11 cellular contexts compared by ENCODE assay signal in the genomic region with DNA sequence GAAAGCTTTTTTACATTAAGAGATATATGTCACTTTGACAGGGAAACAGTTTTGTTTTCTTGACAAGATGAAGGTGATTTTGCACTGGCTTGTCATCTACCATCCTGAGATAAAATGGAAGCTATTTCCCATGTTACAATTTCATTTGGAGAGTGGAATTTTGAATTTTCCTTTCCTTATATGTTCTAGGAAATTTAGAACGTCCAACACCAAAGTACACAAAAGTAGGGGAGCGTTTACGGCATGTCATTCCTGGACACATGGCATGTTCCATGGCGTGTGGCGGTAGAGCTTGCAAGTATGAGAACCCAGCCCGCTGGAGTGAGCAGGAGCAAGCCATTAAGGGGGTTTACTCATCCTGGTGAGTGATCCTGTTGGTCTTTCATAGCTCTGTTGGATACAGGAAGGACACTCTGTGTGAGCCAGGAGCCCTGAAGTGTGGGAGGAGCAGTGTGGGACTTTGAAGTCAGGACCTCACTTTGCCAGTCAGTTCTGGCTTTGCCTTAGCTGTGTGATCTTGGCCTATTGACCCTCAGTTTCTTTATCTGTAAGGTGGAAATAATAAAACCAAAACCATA. TPM values are rescaled to one million over a fixed set of nuclear protein-coding genes. Genes with fewer than 3 reads are reported as not detected.
DNase-seq lines count a peak whose midpoint lies in the region; ATAC-seq, FAIRE-seq and TF ChIP-seq lines count a peak whose summit lies in the region.
"Had no signal": no experiment of that assay in that cellular context is flagged by ENCODE, and none has a peak within 500 bp of the region (broad histone marks: within the 10 kb centered on the region; RNA-seq: fewer than 3 reads in every experiment).

No MANE protein-coding gene starts in this region.

- no peaks in the 10 kb centered on the region for H3K79me2 ChIP-seq in fibroblast of lung (ENCODE audit: control insufficient read depth, insufficient read depth, low read length)

- H3K27ac ChIP-seq in fibroblast of lung (ENCODE audit: insufficient read depth, low read length) = no peak overlapping the region

- no peak for ATAC-seq in HG03097 (IDR thresholded peaks at IDR 0.05; ENCODE audit: low FRiP score, unreplicated experiment)

- no peaks in the 10 kb centered on the region for H3K27me3 Mint-ChIP-seq in osteocyte (ENCODE audit: unreplicated experiment)

- H3K9me3 ChIP-seq in fibroblast of lung (ENCODE audit: control insufficient read depth, insufficient read depth, low read depth, low read length) = no peaks in the 10 kb centered on the region

- no peaks in the 10 kb centered on the region for H4K20me1 ChIP-seq in fibroblast of lung (ENCODE audit: control insufficient read depth, extremely low read depth, insufficient read depth, low read length)

- peak; percentile 100 for FAIRE-seq in H54 (lab: Jason Lieb, UNC)

- intact Hi-C loops in posterior vena cava (cut with DNase I) = no loop called here

- no peak overlapping the region for H3K9ac ChIP-seq in fibroblast of lung (ENCODE audit: insufficient read depth, low read length)

- peaks cover 29% of the 10 kb centered on the region for H3K4me1 Mint-ChIP-seq in osteocyte (ENCODE audit: unreplicated experiment)

- no peak overlapping the region for H2AFZ ChIP-seq in fibroblast of lung (ENCODE audit: low read length)

- peak overlapping the region; percentile 76 for H3K27ac Mint-ChIP-seq in osteocyte (ENCODE audit: unreplicated experiment)

- peak; percentile 91 for DNase-seq in H54 (ENCODE audit: insufficient read length, low spot score)
- peak; percentile 31 for DNase-seq in OCI-M1 (lab: John Stamatoyannopoulos, UW)
- peak; percentile 37 to 82 for DNase-seq in fibroblast of lung (ENCODE audit: low read depth in 2 of 2)
- DNase-seq in osteocyte (ENCODE audit: extremely low spot score, unreplicated experiment) = no peak
- DNase-seq in activated T-cell treated with anti-CD3 and anti-CD28 coated beads, Interleukin-2, amount 50 U/mL, for 48 hours = no peak
- DNase-seq in posterior vena cava (ENCODE audit: low spot score) = no peak
- DNase-seq: DMS79; NCI-H1092; stimulated activated CD4-positive, alpha-beta T cell treated with anti-CD3 and anti-CD28 coated beads, Interleukin-12 subunit alpha, Interleukin-12 subunit beta, amount 100 ng/mL, for 4 hours; T1000 had no signal

- H3K4me3 ChIP-seq in fibroblast of lung (replicated peaks in 1 of 4; ENCODE audit: control extremely low read depth in 1 of 4, insufficient read depth in 1 of 4, low read depth in 3 of 4, low read length in 4 of 4) = peak overlapping the region in 1 of 4 experiments; percentile 42

- H3K9me3 Mint-ChIP-seq in osteocyte (ENCODE audit: unreplicated experiment) = no peaks in the 10 kb centered on the region

- no peak for TF ChIP-seq CTCF in fibroblast of lung (conservative IDR thresholded peaks at IDR 0.05 in 1 of 2, IDR thresholded peaks at IDR 0.05 in 1 of 2; ENCODE audit: low read depth in 1 of 2, low read length in 2 of 2)
- TF ChIP-seq CTCF in osteocyte (IDR thresholded peaks at IDR 0.05) = no peak

- peaks cover 4% of the 10 kb centered on the region for H3K4me1 ChIP-seq in fibroblast of lung (ENCODE audit: control insufficient read depth, extremely low read depth, insufficient read depth, low read length)

- no peaks in the 10 kb centered on the region for H3K36me3 ChIP-seq in fibroblast of lung (ENCODE audit: control insufficient read depth, insufficient read depth, low read length)

- H3K4me3 Mint-ChIP-seq in osteocyte (ENCODE audit: unreplicated experiment) = peak overlapping the region; percentile 32

- TF ChIP-seq POLR2A in H54 (IDR thresholded peaks at IDR 0.05; ENCODE audit: low read depth, low read length) = no peak

- H3K27me3 ChIP-seq in fibroblast of lung (ENCODE audit: control insufficient read depth, insufficient read depth, low read length) = no peaks in the 10 kb centered on the region

- H3K4me2 ChIP-seq in fibroblast of lung (ENCODE audit: extremely low read depth, insufficient read depth, low read length) = no peak overlapping the region

- peaks cover 14% of the 10 kb centered on the region for H3K36me3 Mint-ChIP-seq in osteocyte (ENCODE audit: unreplicated experiment)

RNA-seq across cellular contexts. Expression of gene PTPDC1, which starts 0.9 kb away (rescaled TPM):
- total RNA-seq in fibroblast of lung = 5.9 and 7.6 TPM in 2 replicates
- 3.8 and 4.4 TPM in 2 replicates for polyA plus RNA-seq in fibroblast of lung
- 2.2 and 2.4 TPM in 2 replicates for polyA plus RNA-seq in fibroblast of lung (2012)
- 1.2 and 2.6 TPM in 2 replicates for polyA minus RNA-seq in fibroblast of lung (ENCODE audit: low replicate concordance)
- 9.9 and 11.5 TPM in 2 replicates for total RNA-seq in osteocyte
- 10 to 100 TPM; 11.6 to 13.7 TPM for total RNA-seq in posterior vena cava

Comparison
In these comparisons a context has a peak if more than half of its experiments do, and no peak if none do; other contexts are left out.
1. DNase-seq: peak in H54 (single experiment), OCI-M1 (single experiment) and fibroblast of lung (2 of 2); none in osteocyte (single experiment), activated T-cell treated with anti-CD3 and anti-CD28 coated beads, Interleukin-2, amount 50 U/mL, for 48 hours (0 of 2) and posterior vena cava (single experiment).